Comparison of ENCODE assay signal across 1 cellular context in the genomic region with DNA sequence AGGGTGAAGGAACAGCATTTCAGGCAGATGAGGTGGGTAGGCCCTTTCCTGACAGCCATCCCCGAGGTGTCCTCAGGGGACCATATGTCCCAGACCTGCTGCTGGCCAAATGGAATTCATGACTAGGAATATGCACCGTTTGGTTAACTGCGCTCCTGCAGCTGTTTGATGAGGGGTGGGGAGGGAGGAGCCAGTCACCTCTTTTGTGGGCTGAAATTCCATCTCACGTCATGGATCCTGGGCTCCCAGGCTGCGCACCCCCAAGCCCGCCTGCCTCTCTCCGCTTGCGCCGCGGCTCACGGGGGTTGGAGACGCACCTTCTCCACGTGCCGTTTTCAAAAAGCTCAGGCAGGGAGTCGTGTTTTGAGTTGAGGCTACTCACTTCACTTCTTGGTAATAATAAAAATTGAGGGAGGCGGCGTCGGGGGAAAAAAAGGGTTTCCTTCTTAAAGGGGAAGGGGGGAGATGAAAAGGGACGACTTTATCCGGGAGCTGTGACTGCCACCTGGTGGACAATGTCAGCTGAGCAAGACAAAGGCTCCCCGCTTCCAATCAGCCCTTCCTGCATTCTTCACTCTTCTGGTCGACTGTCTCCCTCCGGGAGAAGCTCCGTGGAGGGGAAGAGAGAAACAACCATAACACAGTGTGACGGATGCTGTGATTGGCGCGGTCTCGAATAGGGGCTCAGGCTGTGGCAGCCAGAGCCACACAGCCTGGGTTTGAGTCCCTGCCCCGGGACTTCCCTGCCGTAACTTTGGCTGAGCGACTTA.
TF ChIP-seq lines count a peak whose summit lies in the region.

No MANE protein-coding gene starts in this region.

TF ChIP-seq in H1, 55 proteins besides CTCF, POLR2A, EP300 and RAD21 (continued from another document):
- TF ChIP-seq RNF2 (IDR thresholded peaks at IDR 0.05; ENCODE audit: borderline replicate concordance, low read depth, low read length, missing control alignments, poor library complexity, severe bottlenecking) (no peak), MAFK (IDR thresholded peaks at IDR 0.05; ENCODE audit: low read depth, low read length) (no peak), CBX5 (IDR thresholded peaks at IDR 0.05; ENCODE audit: low read depth, low read length) (no peak), SAP30 (IDR thresholded peaks at IDR 0.05; ENCODE audit: insufficient read depth, insufficient replicate concordance, low read length) (no peak), RFX5 (IDR thresholded peaks at IDR 0.05; ENCODE audit: borderline replicate concordance, low read depth, low read length) (no peak), NANOG (IDR thresholded peaks at IDR 0.05; ENCODE audit: insufficient read depth, low read depth, low read length, poor library complexity, severe bottlenecking) (no peak), PHF8 (conservative IDR thresholded peaks at IDR 0.05; ENCODE audit: low read depth, low read length) (no peak; the same call in 1 of the 2 replicates), SUZ12 (IDR thresholded peaks at IDR 0.05; ENCODE audit: low read length) (no peak), CTBP2 (IDR thresholded peaks at IDR 0.05; ENCODE audit: borderline replicate concordance, insufficient read depth, insufficient read length, low read length) (no peak), TAF7 (optimal IDR thresholded peaks at IDR 0.05; ENCODE audit: borderline replicate concordance, low read depth, low read length) (peak; percentile 42), TAF1 (IDR thresholded peaks at IDR 0.05; ENCODE audit: low read depth, low read length) (0 out of 2 replicates have a peak, but pooled peaks have one; percentile 3), TBP (IDR thresholded peaks at IDR 0.05; ENCODE audit: low read depth, low read length) (0 out of 2 replicates have a peak, but pooled peaks have one; percentile 20), SRF (IDR thresholded peaks at IDR 0.05; ENCODE audit: low read depth, low read length) (no peak), YY1 (IDR thresholded peaks at IDR 0.05; ENCODE audit: low read depth, low read length) (no peak), KDM1A (IDR thresholded peaks at IDR 0.05; ENCODE audit: borderline replicate concordance, low read length) (no peak), SIRT6 (IDR thresholded peaks at IDR 0.05; ENCODE audit: low read length) (no peak), RBBP5 (IDR thresholded peaks at IDR 0.05; ENCODE audit: borderline replicate concordance, low read depth, low read length) (no peak; the same call in 1 of the 2 replicates), ASH2L (IDR thresholded peaks at IDR 0.05; ENCODE audit: low read length) (peak; percentile 81), RXRA (IDR thresholded peaks at IDR 0.05; ENCODE audit: insufficient read depth, low read depth, low read length) (no peak), BCL11A (IDR thresholded peaks at IDR 0.05; ENCODE audit: low read depth in 2 of 2, low read length in 2 of 2) (no peak), TEAD4 (IDR thresholded peaks at IDR 0.05; ENCODE audit: low read depth, low read length) (peak; percentile 53; the same call in 1 of the 2 replicates), POLR2AphosphoS5 (IDR thresholded peaks at IDR 0.05; ENCODE audit: low read depth, low read length) (peak; percentile 27; the same call in 1 of the 2 replicates), HDAC2 (IDR thresholded peaks at IDR 0.05; ENCODE audit: borderline replicate concordance in 1 of 2, low read depth in 2 of 2, low read length in 2 of 2) (no peak), KDM4A (IDR thresholded peaks at IDR 0.05; ENCODE audit: low read depth, low read length, severe bottlenecking) (no peak), HDAC6 (IDR thresholded peaks at IDR 0.05; ENCODE audit: low read depth, low read length) (no peak), BRCA1 (IDR thresholded peaks at IDR 0.05; ENCODE audit: low read depth, low read length) (no peak), KDM5A (IDR thresholded peaks at IDR 0.05; ENCODE audit: low read length) (no peak), EZH2 (IDR thresholded peaks at IDR 0.05; ENCODE audit: low read depth, low read length, severe bottlenecking) (no peak), TCF12 (IDR thresholded peaks at IDR 0.05; ENCODE audit: low read depth, low read length) (0 out of 2 replicates have a peak, but pooled peaks have one; percentile 24)
- TF ChIP-seq, protein P1, sequence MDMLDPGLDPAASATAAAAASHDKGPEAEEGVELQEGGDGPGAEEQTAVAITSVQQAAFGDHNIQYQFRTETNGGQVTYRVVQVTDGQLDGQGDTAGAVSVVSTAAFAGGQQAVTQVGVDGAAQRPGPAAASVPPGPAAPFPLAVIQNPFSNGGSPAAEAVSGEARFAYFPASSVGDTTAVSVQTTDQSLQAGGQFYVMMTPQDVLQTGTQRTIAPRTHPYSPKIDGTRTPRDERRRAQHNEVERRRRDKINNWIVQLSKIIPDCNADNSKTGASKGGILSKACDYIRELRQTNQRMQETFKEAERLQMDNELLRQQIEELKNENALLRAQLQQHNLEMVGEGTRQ (IDR thresholded peaks at IDR 0.05; ENCODE audit: low read length) = no peak
- TF ChIP-seq, protein P2, sequence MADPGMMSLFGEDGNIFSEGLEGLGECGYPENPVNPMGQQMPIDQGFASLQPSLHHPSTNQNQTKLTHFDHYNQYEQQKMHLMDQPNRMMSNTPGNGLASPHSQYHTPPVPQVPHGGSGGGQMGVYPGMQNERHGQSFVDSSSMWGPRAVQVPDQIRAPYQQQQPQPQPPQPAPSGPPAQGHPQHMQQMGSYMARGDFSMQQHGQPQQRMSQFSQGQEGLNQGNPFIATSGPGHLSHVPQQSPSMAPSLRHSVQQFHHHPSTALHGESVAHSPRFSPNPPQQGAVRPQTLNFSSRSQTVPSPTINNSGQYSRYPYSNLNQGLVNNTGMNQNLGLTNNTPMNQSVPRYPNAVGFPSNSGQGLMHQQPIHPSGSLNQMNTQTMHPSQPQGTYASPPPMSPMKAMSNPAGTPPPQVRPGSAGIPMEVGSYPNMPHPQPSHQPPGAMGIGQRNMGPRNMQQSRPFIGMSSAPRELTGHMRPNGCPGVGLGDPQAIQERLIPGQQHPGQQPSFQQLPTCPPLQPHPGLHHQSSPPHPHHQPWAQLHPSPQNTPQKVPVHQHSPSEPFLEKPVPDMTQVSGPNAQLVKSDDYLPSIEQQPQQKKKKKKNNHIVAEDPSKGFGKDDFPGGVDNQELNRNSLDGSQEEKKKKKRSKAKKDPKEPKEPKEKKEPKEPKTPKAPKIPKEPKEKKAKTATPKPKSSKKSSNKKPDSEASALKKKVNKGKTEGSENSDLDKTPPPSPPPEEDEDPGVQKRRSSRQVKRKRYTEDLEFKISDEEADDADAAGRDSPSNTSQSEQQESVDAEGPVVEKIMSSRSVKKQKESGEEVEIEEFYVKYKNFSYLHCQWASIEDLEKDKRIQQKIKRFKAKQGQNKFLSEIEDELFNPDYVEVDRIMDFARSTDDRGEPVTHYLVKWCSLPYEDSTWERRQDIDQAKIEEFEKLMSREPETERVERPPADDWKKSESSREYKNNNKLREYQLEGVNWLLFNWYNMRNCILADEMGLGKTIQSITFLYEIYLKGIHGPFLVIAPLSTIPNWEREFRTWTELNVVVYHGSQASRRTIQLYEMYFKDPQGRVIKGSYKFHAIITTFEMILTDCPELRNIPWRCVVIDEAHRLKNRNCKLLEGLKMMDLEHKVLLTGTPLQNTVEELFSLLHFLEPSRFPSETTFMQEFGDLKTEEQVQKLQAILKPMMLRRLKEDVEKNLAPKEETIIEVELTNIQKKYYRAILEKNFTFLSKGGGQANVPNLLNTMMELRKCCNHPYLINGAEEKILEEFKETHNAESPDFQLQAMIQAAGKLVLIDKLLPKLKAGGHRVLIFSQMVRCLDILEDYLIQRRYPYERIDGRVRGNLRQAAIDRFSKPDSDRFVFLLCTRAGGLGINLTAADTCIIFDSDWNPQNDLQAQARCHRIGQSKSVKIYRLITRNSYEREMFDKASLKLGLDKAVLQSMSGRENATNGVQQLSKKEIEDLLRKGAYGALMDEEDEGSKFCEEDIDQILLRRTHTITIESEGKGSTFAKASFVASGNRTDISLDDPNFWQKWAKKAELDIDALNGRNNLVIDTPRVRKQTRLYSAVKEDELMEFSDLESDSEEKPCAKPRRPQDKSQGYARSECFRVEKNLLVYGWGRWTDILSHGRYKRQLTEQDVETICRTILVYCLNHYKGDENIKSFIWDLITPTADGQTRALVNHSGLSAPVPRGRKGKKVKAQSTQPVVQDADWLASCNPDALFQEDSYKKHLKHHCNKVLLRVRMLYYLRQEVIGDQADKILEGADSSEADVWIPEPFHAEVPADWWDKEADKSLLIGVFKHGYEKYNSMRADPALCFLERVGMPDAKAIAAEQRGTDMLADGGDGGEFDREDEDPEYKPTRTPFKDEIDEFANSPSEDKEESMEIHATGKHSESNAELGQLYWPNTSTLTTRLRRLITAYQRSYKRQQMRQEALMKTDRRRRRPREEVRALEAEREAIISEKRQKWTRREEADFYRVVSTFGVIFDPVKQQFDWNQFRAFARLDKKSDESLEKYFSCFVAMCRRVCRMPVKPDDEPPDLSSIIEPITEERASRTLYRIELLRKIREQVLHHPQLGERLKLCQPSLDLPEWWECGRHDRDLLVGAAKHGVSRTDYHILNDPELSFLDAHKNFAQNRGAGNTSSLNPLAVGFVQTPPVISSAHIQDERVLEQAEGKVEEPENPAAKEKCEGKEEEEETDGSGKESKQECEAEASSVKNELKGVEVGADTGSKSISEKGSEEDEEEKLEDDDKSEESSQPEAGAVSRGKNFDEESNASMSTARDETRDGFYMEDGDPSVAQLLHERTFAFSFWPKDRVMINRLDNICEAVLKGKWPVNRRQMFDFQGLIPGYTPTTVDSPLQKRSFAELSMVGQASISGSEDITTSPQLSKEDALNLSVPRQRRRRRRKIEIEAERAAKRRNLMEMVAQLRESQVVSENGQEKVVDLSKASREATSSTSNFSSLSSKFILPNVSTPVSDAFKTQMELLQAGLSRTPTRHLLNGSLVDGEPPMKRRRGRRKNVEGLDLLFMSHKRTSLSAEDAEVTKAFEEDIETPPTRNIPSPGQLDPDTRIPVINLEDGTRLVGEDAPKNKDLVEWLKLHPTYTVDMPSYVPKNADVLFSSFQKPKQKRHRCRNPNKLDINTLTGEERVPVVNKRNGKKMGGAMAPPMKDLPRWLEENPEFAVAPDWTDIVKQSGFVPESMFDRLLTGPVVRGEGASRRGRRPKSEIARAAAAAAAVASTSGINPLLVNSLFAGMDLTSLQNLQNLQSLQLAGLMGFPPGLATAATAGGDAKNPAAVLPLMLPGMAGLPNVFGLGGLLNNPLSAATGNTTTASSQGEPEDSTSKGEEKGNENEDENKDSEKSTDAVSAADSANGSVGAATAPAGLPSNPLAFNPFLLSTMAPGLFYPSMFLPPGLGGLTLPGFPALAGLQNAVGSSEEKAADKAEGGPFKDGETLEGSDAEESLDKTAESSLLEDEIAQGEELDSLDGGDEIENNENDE (IDR thresholded peaks at IDR 0.05; ENCODE audit: insufficient replicate concordance, low read length) = no peak
- TF ChIP-seq, protein P3, sequence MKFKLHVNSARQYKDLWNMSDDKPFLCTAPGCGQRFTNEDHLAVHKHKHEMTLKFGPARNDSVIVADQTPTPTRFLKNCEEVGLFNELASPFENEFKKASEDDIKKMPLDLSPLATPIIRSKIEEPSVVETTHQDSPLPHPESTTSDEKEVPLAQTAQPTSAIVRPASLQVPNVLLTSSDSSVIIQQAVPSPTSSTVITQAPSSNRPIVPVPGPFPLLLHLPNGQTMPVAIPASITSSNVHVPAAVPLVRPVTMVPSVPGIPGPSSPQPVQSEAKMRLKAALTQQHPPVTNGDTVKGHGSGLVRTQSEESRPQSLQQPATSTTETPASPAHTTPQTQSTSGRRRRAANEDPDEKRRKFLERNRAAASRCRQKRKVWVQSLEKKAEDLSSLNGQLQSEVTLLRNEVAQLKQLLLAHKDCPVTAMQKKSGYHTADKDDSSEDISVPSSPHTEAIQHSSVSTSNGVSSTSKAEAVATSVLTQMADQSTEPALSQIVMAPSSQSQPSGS (IDR thresholded peaks at IDR 0.05; ENCODE audit: low read length) = peak; percentile 67; the same call in 1 of the 2 replicates
- TF ChIP-seq, protein P4, sequence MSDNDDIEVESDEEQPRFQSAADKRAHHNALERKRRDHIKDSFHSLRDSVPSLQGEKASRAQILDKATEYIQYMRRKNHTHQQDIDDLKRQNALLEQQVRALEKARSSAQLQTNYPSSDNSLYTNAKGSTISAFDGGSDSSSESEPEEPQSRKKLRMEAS (IDR thresholded peaks at IDR 0.05) = peak; percentile 26; the same call in 1 of the 2 replicates
- TF ChIP-seq, protein P5, sequence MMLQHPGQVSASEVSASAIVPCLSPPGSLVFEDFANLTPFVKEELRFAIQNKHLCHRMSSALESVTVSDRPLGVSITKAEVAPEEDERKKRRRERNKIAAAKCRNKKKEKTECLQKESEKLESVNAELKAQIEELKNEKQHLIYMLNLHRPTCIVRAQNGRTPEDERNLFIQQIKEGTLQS (IDR thresholded peaks at IDR 0.05; ENCODE audit: insufficient read depth, low read depth, low read length) = no peak
